ENCODE assay signal across 10 cellular contexts in genomic region chr13:33186851-33187250, GRCh38.
DNase-seq lines count a peak whose midpoint lies in the region; ATAC-seq and TF ChIP-seq lines count a peak whose summit lies in the region.
"Had no signal": no experiment of that assay in that cellular context is flagged by ENCODE, and none has a peak within 500 bp of the region (broad histone marks: within the 10 kb centered on the region; RNA-seq: fewer than 3 reads in every experiment).

No MANE protein-coding gene starts in this region.

- peaks cover 21% of the 10 kb centered on the region for H3K4me1 ChIP-seq in testis

- no peaks in the 10 kb centered on the region for H3K36me3 Mint-ChIP-seq in activated CD8-positive, alpha-beta T cell treated with anti-CD3 and anti-CD28 coated beads for 36 hours (ENCODE audit: low read depth)
- H3K36me3 Mint-ChIP-seq in activated CD8-positive, alpha-beta T cell treated with anti-CD3 and anti-CD28 coated beads, Interleukin-2, amount 10 ng/mL, durations not matched to agents 7 days and 5 days (ENCODE audit: low read depth): no peaks in the 10 kb centered on the region
- H3K36me3 Mint-ChIP-seq in WTC11: no peaks in the 10 kb centered on the region

- H3K4me1 Mint-ChIP-seq in activated CD8-positive, alpha-beta T cell treated with anti-CD3 and anti-CD28 coated beads for 36 hours (ENCODE audit: low read depth): peaks cover 15% of the 10 kb centered on the region
- peaks cover 7% of the 10 kb centered on the region for H3K4me1 Mint-ChIP-seq in activated CD8-positive, alpha-beta T cell treated with anti-CD3 and anti-CD28 coated beads, Interleukin-2, amount 10 ng/mL, durations not matched to agents 7 days and 5 days (ENCODE audit: low read depth)
- peaks cover 24% of the 10 kb centered on the region for H3K4me1 Mint-ChIP-seq in WTC11

- H3K4me3 ChIP-seq in testis: no peak overlapping the region
- H3K4me3 ChIP-seq: MG63 had no signal

- no peak for ATAC-seq in activated CD8-positive, alpha-beta T cell treated with anti-CD3 and anti-CD28 coated beads for 36 hours
- ATAC-seq in activated CD8-positive, alpha-beta T cell treated with anti-CD3 and anti-CD28 coated beads, Interleukin-2, amount 10 ng/mL, durations not matched to agents 7 days and 5 days: no peak
- ATAC-seq in WTC11 (peak; percentile 58), GM18873 (IDR thresholded peaks at IDR 0.05; ENCODE audit: low FRiP score, unreplicated experiment) (no peak), HG02623 (IDR thresholded peaks at IDR 0.05; ENCODE audit: unreplicated experiment) (no peak)
- ATAC-seq: activated CD4-positive, alpha-beta T cell treated with anti-CD3 and anti-CD28 coated beads for 36 hours had no signal

- 38 to 39% methylated on average over 7 of the region's 7 CpGs for WGBS in testis, 2 donors

- TF ChIP-seq POLR2A in testis (IDR thresholded peaks at IDR 0.05): no peak

- no peaks in the 10 kb centered on the region for H3K9me3 Mint-ChIP-seq in activated CD8-positive, alpha-beta T cell treated with anti-CD3 and anti-CD28 coated beads for 36 hours
- H3K9me3 Mint-ChIP-seq in activated CD8-positive, alpha-beta T cell treated with anti-CD3 and anti-CD28 coated beads, Interleukin-2, amount 10 ng/mL, durations not matched to agents 7 days and 5 days (ENCODE audit: insufficient read depth): no peaks in the 10 kb centered on the region
- H3K9me3 Mint-ChIP-seq in WTC11: no peaks in the 10 kb centered on the region

- H3K27me3 ChIP-seq in testis: no peaks in the 10 kb centered on the region
- H3K27me3 ChIP-seq: MG63 had no signal

- POLR2A ChIA-PET in activated CD8-positive, alpha-beta T cell treated with anti-CD3 and anti-CD28 coated beads for 36 hours (lab: Charles Lee): no interaction called here
- POLR2A ChIA-PET in activated CD8-positive, alpha-beta T cell treated with anti-CD3 and anti-CD28 coated beads, Interleukin-2, amount 10 ng/mL, durations not matched to agents 7 days and 5 days (lab: Charles Lee): no interaction called here
- POLR2A ChIA-PET in WTC11 (lab: Charles Lee): no interaction called here

- H3K9me3 ChIP-seq in testis: no peaks in the 10 kb centered on the region
- H3K9me3 ChIP-seq: MG63 had no signal

- no peak for TF ChIP-seq CTCF in activated CD8-positive, alpha-beta T cell treated with anti-CD3 and anti-CD28 coated beads for 36 hours (IDR thresholded peaks at IDR 0.05)
- no peak for TF ChIP-seq CTCF in WTC11 (IDR thresholded peaks at IDR 0.05)
- no peak for TF ChIP-seq CTCF in testis (IDR thresholded peaks at IDR 0.05)

- peak overlapping the region; percentile 13 to 58 for H3K27ac ChIP-seq in testis

- H3K4me3 Mint-ChIP-seq in activated CD8-positive, alpha-beta T cell treated with anti-CD3 and anti-CD28 coated beads for 36 hours: no peak overlapping the region
- H3K4me3 Mint-ChIP-seq in activated CD8-positive, alpha-beta T cell treated with anti-CD3 and anti-CD28 coated beads, Interleukin-2, amount 10 ng/mL, durations not matched to agents 7 days and 5 days: no peak overlapping the region
- H3K4me3 Mint-ChIP-seq in WTC11: no peak overlapping the region
- H3K4me3 Mint-ChIP-seq: activated CD4-positive, alpha-beta T cell treated with anti-CD3 and anti-CD28 coated beads for 36 hours had no signal

- intact Hi-C loops in activated CD8-positive, alpha-beta T cell treated with anti-CD3 and anti-CD28 coated beads for 36 hours (cut with micrococcal nuclease): no loop called here
- intact Hi-C loops in testis (cut with DNase I; ENCODE audit: low total_unique reads): no loop called here

- CTCF ChIA-PET in activated CD8-positive, alpha-beta T cell treated with anti-CD3 and anti-CD28 coated beads for 36 hours (lab: Charles Lee): no interaction called here
- CTCF ChIA-PET in activated CD8-positive, alpha-beta T cell treated with anti-CD3 and anti-CD28 coated beads, Interleukin-2, amount 10 ng/mL, durations not matched to agents 7 days and 5 days (lab: Charles Lee): no interaction called here
- CTCF ChIA-PET in WTC11 (lab: Charles Lee): no interaction called here

- H3K36me3 ChIP-seq in testis (ENCODE audit: low read depth, missing control alignments): no peaks in the 10 kb centered on the region

- no peak for DNase-seq in activated CD8-positive, alpha-beta T cell treated with anti-CD3 and anti-CD28 coated beads for 36 hours
- DNase-seq in activated CD8-positive, alpha-beta T cell treated with anti-CD3 and anti-CD28 coated beads, Interleukin-2, amount 10 ng/mL, durations not matched to agents 7 days and 5 days: no peak
- DNase-seq in WTC11 (ENCODE audit: low spot score) (no peak), iPS DF 19.7 (ENCODE audit: low read depth, low spot score) (peak; percentile 30), testis (no peak), NCI-H446 (lab: John Stamatoyannopoulos, UW) (no peak)
- DNase-seq: activated CD4-positive, alpha-beta T cell treated with anti-CD3 and anti-CD28 coated beads for 36 hours; MG63 had no signal

- peaks cover 11% of the 10 kb centered on the region for H3K27me3 Mint-ChIP-seq in activated CD8-positive, alpha-beta T cell treated with anti-CD3 and anti-CD28 coated beads for 36 hours
- peaks cover 5% of the 10 kb centered on the region for H3K27me3 Mint-ChIP-seq in activated CD8-positive, alpha-beta T cell treated with anti-CD3 and anti-CD28 coated beads, Interleukin-2, amount 10 ng/mL, durations not matched to agents 7 days and 5 days (ENCODE audit: low read depth)
- peaks cover 8% of the 10 kb centered on the region for H3K27me3 Mint-ChIP-seq in WTC11 (ENCODE audit: low read depth)

- H3K27ac Mint-ChIP-seq in activated CD8-positive, alpha-beta T cell treated with anti-CD3 and anti-CD28 coated beads for 36 hours: peak overlapping the region; percentile 36
- H3K27ac Mint-ChIP-seq in activated CD8-positive, alpha-beta T cell treated with anti-CD3 and anti-CD28 coated beads, Interleukin-2, amount 10 ng/mL, durations not matched to agents 7 days and 5 days: no peak overlapping the region
- H3K27ac Mint-ChIP-seq in WTC11: peak overlapping the region; percentile 36
- H3K27ac Mint-ChIP-seq: activated CD4-positive, alpha-beta T cell treated with anti-CD3 and anti-CD28 coated beads for 36 hours had no signal

TF ChIP-seq in WTC11, 78 proteins besides CTCF, POLR2A, EP300 and RAD21 (continues in another document):
- TF ChIP-seq FOXJ3 (CRISPR knock-in tag; IDR thresholded peaks at IDR 0.05; ENCODE audit: borderline replicate concordance): no peak
- TF ChIP-seq NFE2L1 (CRISPR knock-in tag; IDR thresholded peaks at IDR 0.05): no peak
- TF ChIP-seq, protein P1, sequence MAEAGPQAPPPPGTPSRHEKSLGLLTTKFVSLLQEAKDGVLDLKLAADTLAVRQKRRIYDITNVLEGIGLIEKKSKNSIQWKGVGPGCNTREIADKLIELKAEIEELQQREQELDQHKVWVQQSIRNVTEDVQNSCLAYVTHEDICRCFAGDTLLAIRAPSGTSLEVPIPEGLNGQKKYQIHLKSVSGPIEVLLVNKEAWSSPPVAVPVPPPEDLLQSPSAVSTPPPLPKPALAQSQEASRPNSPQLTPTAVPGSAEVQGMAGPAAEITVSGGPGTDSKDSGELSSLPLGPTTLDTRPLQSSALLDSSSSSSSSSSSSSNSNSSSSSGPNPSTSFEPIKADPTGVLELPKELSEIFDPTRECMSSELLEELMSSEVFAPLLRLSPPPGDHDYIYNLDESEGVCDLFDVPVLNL (CRISPR knock-in tag; IDR thresholded peaks at IDR 0.05; ENCODE audit: borderline replicate concordance, low read depth): no peak
- TF ChIP-seq USF1 (CRISPR knock-in tag; IDR thresholded peaks at IDR 0.05): no peak
- TF ChIP-seq, protein P2, sequence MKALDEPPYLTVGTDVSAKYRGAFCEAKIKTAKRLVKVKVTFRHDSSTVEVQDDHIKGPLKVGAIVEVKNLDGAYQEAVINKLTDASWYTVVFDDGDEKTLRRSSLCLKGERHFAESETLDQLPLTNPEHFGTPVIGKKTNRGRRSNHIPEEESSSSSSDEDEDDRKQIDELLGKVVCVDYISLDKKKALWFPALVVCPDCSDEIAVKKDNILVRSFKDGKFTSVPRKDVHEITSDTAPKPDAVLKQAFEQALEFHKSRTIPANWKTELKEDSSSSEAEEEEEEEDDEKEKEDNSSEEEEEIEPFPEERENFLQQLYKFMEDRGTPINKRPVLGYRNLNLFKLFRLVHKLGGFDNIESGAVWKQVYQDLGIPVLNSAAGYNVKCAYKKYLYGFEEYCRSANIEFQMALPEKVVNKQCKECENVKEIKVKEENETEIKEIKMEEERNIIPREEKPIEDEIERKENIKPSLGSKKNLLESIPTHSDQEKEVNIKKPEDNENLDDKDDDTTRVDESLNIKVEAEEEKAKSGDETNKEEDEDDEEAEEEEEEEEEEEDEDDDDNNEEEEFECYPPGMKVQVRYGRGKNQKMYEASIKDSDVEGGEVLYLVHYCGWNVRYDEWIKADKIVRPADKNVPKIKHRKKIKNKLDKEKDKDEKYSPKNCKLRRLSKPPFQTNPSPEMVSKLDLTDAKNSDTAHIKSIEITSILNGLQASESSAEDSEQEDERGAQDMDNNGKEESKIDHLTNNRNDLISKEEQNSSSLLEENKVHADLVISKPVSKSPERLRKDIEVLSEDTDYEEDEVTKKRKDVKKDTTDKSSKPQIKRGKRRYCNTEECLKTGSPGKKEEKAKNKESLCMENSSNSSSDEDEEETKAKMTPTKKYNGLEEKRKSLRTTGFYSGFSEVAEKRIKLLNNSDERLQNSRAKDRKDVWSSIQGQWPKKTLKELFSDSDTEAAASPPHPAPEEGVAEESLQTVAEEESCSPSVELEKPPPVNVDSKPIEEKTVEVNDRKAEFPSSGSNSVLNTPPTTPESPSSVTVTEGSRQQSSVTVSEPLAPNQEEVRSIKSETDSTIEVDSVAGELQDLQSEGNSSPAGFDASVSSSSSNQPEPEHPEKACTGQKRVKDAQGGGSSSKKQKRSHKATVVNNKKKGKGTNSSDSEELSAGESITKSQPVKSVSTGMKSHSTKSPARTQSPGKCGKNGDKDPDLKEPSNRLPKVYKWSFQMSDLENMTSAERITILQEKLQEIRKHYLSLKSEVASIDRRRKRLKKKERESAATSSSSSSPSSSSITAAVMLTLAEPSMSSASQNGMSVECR (CRISPR knock-in tag; IDR thresholded peaks at IDR 0.05; ENCODE audit: borderline replicate concordance): no peak
- no peak for TF ChIP-seq GABPB1 (CRISPR knock-in tag; IDR thresholded peaks at IDR 0.05)
